20 cellular contexts compared by ENCODE assay signal in the genomic region with DNA sequence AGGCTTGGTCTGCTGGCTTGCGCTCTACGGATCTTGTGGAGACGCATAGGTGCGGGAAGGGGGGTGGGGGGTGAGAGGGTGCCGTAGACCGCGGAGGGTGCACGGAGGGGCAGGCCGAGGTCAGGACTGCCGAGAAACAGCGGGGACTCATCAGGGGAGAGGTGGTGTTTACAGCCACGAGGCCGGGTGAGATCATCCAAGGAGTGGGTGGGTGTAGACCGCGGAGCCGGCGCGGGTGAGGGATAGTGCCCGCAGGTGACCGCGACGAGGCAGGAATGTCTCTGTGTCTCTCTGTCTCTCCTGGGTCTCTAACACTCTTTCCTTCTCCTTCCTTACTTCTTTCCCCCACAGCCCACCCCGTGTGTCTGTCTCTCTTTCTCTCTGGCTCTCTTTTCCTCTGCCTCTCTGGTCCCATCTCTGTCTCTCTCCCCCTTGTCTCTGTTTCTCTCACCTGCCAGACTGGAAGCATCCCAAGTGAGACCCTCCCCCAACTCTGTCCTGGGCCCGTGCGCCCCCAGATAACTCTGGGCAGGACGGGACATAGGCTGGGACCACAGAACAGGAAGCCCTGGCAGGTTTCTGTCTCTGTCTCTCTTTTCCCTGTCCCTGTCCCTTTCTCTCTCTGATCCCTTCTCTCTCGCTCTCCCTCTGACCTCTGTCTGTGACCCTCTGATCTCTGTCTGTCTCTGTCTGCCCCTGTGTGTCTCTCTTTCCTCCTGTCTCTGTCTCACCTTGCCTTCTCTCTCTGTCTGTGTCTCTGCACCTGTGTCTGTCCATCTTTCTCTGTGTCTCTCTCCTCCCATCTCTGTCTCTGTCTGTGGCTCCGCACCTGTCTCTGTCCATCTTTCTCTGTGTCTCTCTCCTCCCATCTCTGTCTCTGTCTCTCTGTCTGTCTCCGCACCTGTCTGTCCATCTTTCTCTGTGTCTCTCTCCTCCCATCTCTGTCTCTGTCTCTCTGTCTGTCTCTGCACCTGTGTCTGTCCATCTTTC. TPM values are rescaled to one million over a fixed set of nuclear protein-coding genes. Genes with fewer than 3 reads are reported as not detected.
DNase-seq lines count a peak whose midpoint lies in the region; ATAC-seq, FAIRE-seq and TF ChIP-seq lines count a peak whose summit lies in the region.
"Had no signal": no experiment of that assay in that cellular context is flagged by ENCODE, and none has a peak within 500 bp of the region (broad histone marks: within the 10 kb centered on the region; RNA-seq: fewer than 3 reads in every experiment).

No MANE protein-coding gene starts in this region.

- no peak overlapping the region for H3K4me3 ChIP-seq in GM12878
- H3K4me3 ChIP-seq: cardiac muscle cell had no signal

- no peaks in the 10 kb centered on the region for H3K4me1 ChIP-seq in H9 (ENCODE audit: insufficient read depth, low read length)
- no peaks in the 10 kb centered on the region for H3K4me1 ChIP-seq in GM12878 (ENCODE audit: control insufficient read depth, insufficient read depth, low read length)

- no peak overlapping the region for H4K8ac ChIP-seq in H9 (replicated peaks; ENCODE audit: insufficient read length, low read depth, low read length)

- no peak overlapping the region for H3K14ac ChIP-seq in H9 (ENCODE audit: insufficient read depth, low read length)

- H3K9me3 ChIP-seq in H9 (ENCODE audit: control insufficient read depth, low read depth, low read length) (no peaks in the 10 kb centered on the region), GM12878 (replicated peaks; ENCODE audit: control insufficient read depth, insufficient read depth, low read length) (no peaks in the 10 kb centered on the region; the same call in 2 of the 3 replicates)

- H3K79me2 ChIP-seq in H9 (ENCODE audit: insufficient read depth, low read length) (no peaks in the 10 kb centered on the region), GM12878 (ENCODE audit: control insufficient read depth, insufficient read depth, low read length) (no peaks in the 10 kb centered on the region)

- H2BK15ac ChIP-seq in H9 (ENCODE audit: low read depth, low read length): no peak overlapping the region

- no peaks in the 10 kb centered on the region for H3K79me1 ChIP-seq in H9 (ENCODE audit: insufficient read depth, low read depth, low read length, poor library complexity, severe bottlenecking)

- TF ChIP-seq POLR2A in GM12878 (IDR thresholded peaks at IDR 0.05; ENCODE audit: low read depth, low read length): no peak

- in situ Hi-C loops in GM12878 (cut with MboI): no loop called here

- H3K27ac Mint-ChIP-seq in H9: no peak overlapping the region
- H3K27ac Mint-ChIP-seq: CD4-positive, alpha-beta T cell; effector memory CD8-positive, alpha-beta T cell; stimulated activated naive CD8-positive, alpha-beta T cell treated with anti-CD3 and anti-CD28 coated beads, Interleukin-15, Interleukin-2, amounts not matched to agents 100 ng/mL and 50 ng/mL, for 24 hours; WTC11 had no signal

- no peaks in the 10 kb centered on the region; a peak in 1 of 5 replicates for H3K9me3 Mint-ChIP-seq in H9
- H3K9me3 Mint-ChIP-seq: CD4-positive, alpha-beta T cell; effector memory CD8-positive, alpha-beta T cell; stimulated activated naive CD8-positive, alpha-beta T cell treated with anti-CD3 and anti-CD28 coated beads, Interleukin-15, Interleukin-2, amounts not matched to agents 100 ng/mL and 50 ng/mL, for 24 hours; WTC11 had no signal

- no peak overlapping the region for H3K9ac ChIP-seq in H9 (ENCODE audit: extremely low read depth, insufficient read length, low read length)
- H3K9ac ChIP-seq in GM12878 (ENCODE audit: control insufficient read depth, insufficient read depth, low read length): no peak overlapping the region

- H3K18ac ChIP-seq in H9 (ENCODE audit: insufficient read length, low read depth, low read length): no peak overlapping the region

- intact Hi-C loops in GM12878 (cut with micrococcal nuclease; ENCODE audit: unreplicated experiment) (no loop called here), sciatic nerve (cut with DNase I) (no loop called here)

- H3K4ac ChIP-seq in H9 (ENCODE audit: low read depth, low read length): no peak overlapping the region

- no peak overlapping the region for H4K91ac ChIP-seq in H9 (ENCODE audit: insufficient read length, low read depth, low read length)

- H3K4me3 Mint-ChIP-seq in H9: no peak overlapping the region
- H3K4me3 Mint-ChIP-seq: CD4-positive, alpha-beta T cell; effector memory CD8-positive, alpha-beta T cell; stimulated activated naive CD8-positive, alpha-beta T cell treated with anti-CD3 and anti-CD28 coated beads, Interleukin-15, Interleukin-2, amounts not matched to agents 100 ng/mL and 50 ng/mL, for 24 hours; WTC11 had no signal

- no peak overlapping the region for H2AK5ac ChIP-seq in H9 (ENCODE audit: insufficient read length, low read length)

- no peak overlapping the region for H3K27ac ChIP-seq in H9 (ENCODE audit: insufficient read length, low read depth, low read length)
- no peak overlapping the region for H3K27ac ChIP-seq in GM12878 (ENCODE audit: control insufficient read depth, insufficient read depth)
- H3K27ac ChIP-seq: cardiac muscle cell had no signal

- no peak for TF ChIP-seq RAD21 in GM12878 (IDR thresholded peaks at IDR 0.05; ENCODE audit: insufficient read depth, low read depth, low read length)

- peak overlapping the region; percentile 74 for H3K4me2 ChIP-seq in H9 (ENCODE audit: insufficient read depth, insufficient read length, low read length)
- no peak overlapping the region for H3K4me2 ChIP-seq in GM12878 (ENCODE audit: control insufficient read depth, insufficient read depth)

- peaks cover 15 to 17% of the 10 kb centered on the region in 2 experiments for H3K4me1 Mint-ChIP-seq in H9

- no peaks in the 10 kb centered on the region for H3K36me3 ChIP-seq in GM12878 (ENCODE audit: control insufficient read depth in 2 of 2, insufficient read depth in 2 of 2, low read length in 1 of 2)
- H3K36me3 ChIP-seq: cardiac muscle cell had no signal

- H2BK5ac ChIP-seq in H9 (ENCODE audit: insufficient read length, low read length): no peak overlapping the region

- SMC1A ChIA-PET in GM12878 (lab: Charles Lee; ENCODE audit: uncharacterized antibody, unreplicated experiment): interaction anchor here (0.9 to 1.6 kb wide), 3 partner anchors 8 to 112 kb away, joined by 3 to 4 read pairs (median 3); no protein-coding TSS in a partner anchor

- ATAC-seq in GM12878 (peak; percentile 60), sciatic nerve (peak; percentile 44), GM21423 (IDR thresholded peaks at IDR 0.05; ENCODE audit: unreplicated experiment) (no peak)
- ATAC-seq: effector memory CD8-positive, alpha-beta T cell; WTC11 had no signal

- FAIRE-seq in GM12878 (lab: Jason Lieb, UNC): no peak
- FAIRE-seq: keratinocyte had no signal

- no peak overlapping the region for H2BK120ac ChIP-seq in H9 (ENCODE audit: low read depth, low read length, poor library complexity, severe bottlenecking)

- POLR2A ChIA-PET in GM10248 (lab: Yijun Ruan, JAX) (no interaction called here), GM12878 (lab: Charles Lee) (no interaction called here)

- peak; percentile 51 for DNase-seq in GM10248 (ENCODE audit: extremely low spot score)
- no peak for DNase-seq in H9
- DNase-seq in GM12878 (ENCODE audit: low read depth, low spot score): no peak
- DNase-seq in sciatic nerve (ENCODE audit: low spot score): no peak
- DNase-seq in OCI-M2 (lab: John Stamatoyannopoulos, UW; ENCODE audit: unreplicated experiment): no peak
- DNase-seq in NCI-H1417 treated with DMSO at 0.1 percent for 48 hours (lab: John Stamatoyannopoulos, UW): no peak
- DNase-seq: activated gamma-delta T cell treated with Interleukin-2 at 50 U/mL for 16 hours; CD4-positive, alpha-beta T cell; effector memory CD8-positive, alpha-beta T cell; foreskin fibroblast; Karpas-422; NCI-H510A; OCI-M1 had no signal

- H3K27me3 ChIP-seq in H9 (ENCODE audit: insufficient read depth, low read length) (peaks cover 30% of the 10 kb centered on the region; the same call in 1 of the 2 replicates), GM12878 (replicated peaks in 1 of 2; ENCODE audit: control insufficient read depth in 2 of 2, insufficient read depth in 2 of 2, low read length in 1 of 2) (peaks cover 4 to 9% of the 10 kb centered on the region in 2 experiments; a peak in 3 of 4 replicates)

- RAD21 ChIA-PET in GM12878 (lab: Charles Lee; ENCODE audit: unreplicated experiment): interaction anchor here (2.5 kb wide), 1 partner anchor 9 kb away, joined by 11 read pairs; no protein-coding TSS in a partner anchor

- no peaks in the 10 kb centered on the region for H3K36me3 Mint-ChIP-seq in H9 (ENCODE audit: insufficient read depth in 1 of 3, low read depth in 3 of 3)
- H3K36me3 Mint-ChIP-seq: WTC11 had no signal

- no peaks in the 10 kb centered on the region for H4K20me1 ChIP-seq in H9 (ENCODE audit: control insufficient read depth, insufficient read depth, insufficient read length)
- H4K20me1 ChIP-seq in GM12878 (ENCODE audit: control insufficient read depth, insufficient read depth): no peaks in the 10 kb centered on the region

- TF ChIP-seq EP300 in GM12878 (IDR thresholded peaks at IDR 0.05; ENCODE audit: borderline replicate concordance in 1 of 2, control insufficient read depth in 1 of 2, low read depth in 2 of 2, low read length in 2 of 2): no peak

- peaks cover 46% of the 10 kb centered on the region for H3K27me3 Mint-ChIP-seq in H9 (ENCODE audit: low read depth)

- no peak overlapping the region for H3K56ac ChIP-seq in H9 (ENCODE audit: insufficient read length, low read depth, low read length)

- H3T11ph ChIP-seq in H9 (ENCODE audit: low read length): no peak overlapping the region

- H3K23ac ChIP-seq in H9 (ENCODE audit: insufficient read length, low read depth, low read length): no peak overlapping the region

- no peak overlapping the region for H2BK12ac ChIP-seq in H9 (ENCODE audit: insufficient read length, low read depth, low read length)

- TF ChIP-seq CTCF in GM10248 (IDR thresholded peaks at IDR 0.05; ENCODE audit: control extremely low read depth, extremely low read depth, low read depth, missing control alignments) (no peak), H9 (conservative IDR thresholded peaks at IDR 0.05) (no peak), GM12878 (IDR thresholded peaks at IDR 0.05 in 2 of 3, conservative IDR thresholded peaks at IDR 0.05 in 1 of 3; ENCODE audit: control insufficient read depth in 2 of 3, extremely low read depth in 1 of 3, insufficient read depth in 1 of 3, low read depth in 3 of 3, low read length in 3 of 3) (no peak)

- BruUV-seq in GM12878 (replicated peaks; lab: Mats Ljungman, UMichigan): no TSS peak

- CTCF ChIA-PET in GM10248 (lab: Yijun Ruan, JAX): interaction anchor here (1.1 to 2.2 kb wide), 2 partner anchors 8 to 16 kb away, joined by 4 to 11 read pairs; no protein-coding TSS in a partner anchor
- CTCF ChIA-PET in GM12878 (lab: Yijun Ruan, JAX): interaction anchor here (1.8 kb wide), 1 partner anchor 9 kb away, joined by 11 read pairs; no protein-coding TSS in a partner anchor

- H2BK20ac ChIP-seq in H9 (ENCODE audit: low read depth, low read length, poor library complexity, severe bottlenecking): no peak overlapping the region

- H2AFZ ChIP-seq in H9 (ENCODE audit: low read length) (no peak overlapping the region), GM12878 (ENCODE audit: control insufficient read depth, low read depth, low read length) (no peak overlapping the region)

- no peak overlapping the region for H4K5ac ChIP-seq in H9 (ENCODE audit: insufficient read length, low read depth, low read length)

- H3K23me2 ChIP-seq in H9 (ENCODE audit: insufficient read length, low read depth, low read length, poor library complexity, severe bottlenecking): peaks cover 7% of the 10 kb centered on the region

- WGBS in H9 (ENCODE audit: extremely low coverage, insufficient read length, low lambda C conversion rate): no CpG with 5 or more reads among the region's 29 CpGs
- WGBS in GM12878 (ENCODE audit: insufficient coverage, insufficient replicate concordance, low lambda C conversion rate, missing lambda C conversion rate): 5% methylated on average over 20 of the region's 29 CpGs

RNA-seq across cellular contexts. Expression of gene KLK4, which starts 1.8 kb away (rescaled TPM):
- total RNA-seq in H9 (2021): 0.48 TPM in 1 of 2 replicates, not detected in the other
- total RNA-seq in GM12878 (2013; cell fraction: nucleolus; rRNA removed): 0.81 TPM in 1 of 2 replicates, not detected in the other
- total RNA-seq in GM12878 (2014; rRNA removed): not detected in 2 replicates
- total RNA-seq in GM12878 (2014; rRNA removed; fragmentation: Illumina TruSeq; extraction: Trizol): 0.14 TPM in 1 of 2 replicates, not detected in the other
- total RNA-seq in GM12878 (2021): not detected in 2 replicates
- not detected for polyA plus RNA-seq in GM12878 (2011; ENCODE audit: low read depth)
- 0.13 and 0.31 TPM in 2 replicates for polyA plus RNA-seq in GM12878 (2011; rRNA removed)
- polyA plus RNA-seq in GM12878 (2011; cell fraction: cytosol; rRNA removed): 0.40 and 0.84 TPM in 2 replicates
- polyA plus RNA-seq in GM12878 (2011; cell fraction: nucleus; rRNA removed): 0.73 and 1.4 TPM in 2 replicates
- 0.28 and 1.5 TPM in 2 replicates for polyA plus RNA-seq in GM12878 (2012)
- polyA plus RNA-seq in GM12878 (2014; fragmentation: Illumina TruSeq; extraction: Trizol): 0.06 TPM in 1 of 2 replicates, not detected in the other
- not detected for polyA plus RNA-seq in GM12878 (2014; fragmentation: Nextera tagmentation; extraction: Ambion mirVana)
- not detected in 2 replicates for polyA plus RNA-seq in GM12878 (2014; rRNA removed)
- polyA plus RNA-seq in GM12878 (2016; fragmentation: Nextera tagmentation; extraction: Ambion mirVana): not detected
- polyA minus RNA-seq in GM12878 (2011; rRNA and poly(A)+ RNA removed): not detected in 2 replicates
- polyA minus RNA-seq in GM12878 (2011; cell fraction: cytosol; rRNA and poly(A)+ RNA removed): not detected in 2 replicates
- polyA minus RNA-seq in GM12878 (2011; cell fraction: nucleus; rRNA and poly(A)+ RNA removed): 0.67 TPM in 1 of 2 replicates, not detected in the other
- total RNA-seq in sciatic nerve: 1.1 TPM
- total RNA-seq: cardiac muscle cell; CD4-positive, alpha-beta T cell; posterior vena cava had no signal
- polyA plus RNA-seq: cardiac muscle cell, keratinocyte had no signal

RNA-seq across cellular contexts. Expression of gene KLK2, which starts 39.8 kb away (rescaled TPM):
- not detected in 2 replicates for total RNA-seq in H9 (2021)
- 2.7 and 3.1 TPM in 2 replicates for total RNA-seq in GM12878 (2013; cell fraction: nucleolus; rRNA removed)
- total RNA-seq in GM12878 (2014; rRNA removed): 0.96 and 2.4 TPM in 2 replicates
- 0.83 and 1.3 TPM in 2 replicates for total RNA-seq in GM12878 (2014; rRNA removed; fragmentation: Illumina TruSeq; extraction: Trizol)
- 1.6 and 1.8 TPM in 2 replicates for total RNA-seq in GM12878 (2021)
- 2.2 TPM for polyA plus RNA-seq in GM12878 (2011; ENCODE audit: low read depth)
- polyA plus RNA-seq in GM12878 (2011; rRNA removed): 0.37 and 0.79 TPM in 2 replicates
- polyA plus RNA-seq in GM12878 (2011; cell fraction: cytosol; rRNA removed): 0.64 and 0.87 TPM in 2 replicates
- polyA plus RNA-seq in GM12878 (2011; cell fraction: nucleus; rRNA removed): 3.2 and 5.3 TPM in 2 replicates
- 3.8 and 5.3 TPM in 2 replicates for polyA plus RNA-seq in GM12878 (2012)
- polyA plus RNA-seq in GM12878 (2014; fragmentation: Illumina TruSeq; extraction: Trizol): 2.4 and 3.1 TPM in 2 replicates
- polyA plus RNA-seq in GM12878 (2014; fragmentation: Nextera tagmentation; extraction: Ambion mirVana): under 1 TPM; 0.19 to 0.55 TPM
- 3.1 and 4.0 TPM in 2 replicates for polyA plus RNA-seq in GM12878 (2014; rRNA removed)
- 1 to 10 TPM; 1.1 to 3.0 TPM for polyA plus RNA-seq in GM12878 (2016; fragmentation: Nextera tagmentation; extraction: Ambion mirVana)
- 0.51 and 1.5 TPM in 2 replicates for polyA minus RNA-seq in GM12878 (2011; rRNA and poly(A)+ RNA removed)
- not detected in 2 replicates for polyA minus RNA-seq in GM12878 (2011; cell fraction: cytosol; rRNA and poly(A)+ RNA removed)
- 1.5 and 1.8 TPM in 2 replicates for polyA minus RNA-seq in GM12878 (2011; cell fraction: nucleus; rRNA and poly(A)+ RNA removed)
- not detected for total RNA-seq in sciatic nerve
- total RNA-seq: cardiac muscle cell; CD4-positive, alpha-beta T cell; posterior vena cava; WTC11 had no signal
- polyA plus RNA-seq: cardiac muscle cell had no signal

RNA-seq across cellular contexts. Expression of gene KLK5, which starts 39.8 kb away (rescaled TPM):
- total RNA-seq in H9 (2021) (not detected in 2 replicates), GM12878 (2014; rRNA removed) (not detected in 2 replicates), GM12878 (2014; rRNA removed; fragmentation: Illumina TruSeq; extraction: Trizol) (not detected in 2 replicates), GM12878 (2021) (not detected in 2 replicates), sciatic nerve (not detected)
- not detected in 2 replicates for total RNA-seq in GM12878 (2013; cell fraction: nucleolus; rRNA removed)
- polyA plus RNA-seq in GM12878 (2011; ENCODE audit: low read depth): not detected
- polyA plus RNA-seq in GM12878 (2011; rRNA removed) (0.16 TPM in 1 of 2 replicates, not detected in the other), GM12878 (2014; fragmentation: Illumina TruSeq; extraction: Trizol) (not detected in 2 replicates), GM12878 (2014; fragmentation: Nextera tagmentation; extraction: Ambion mirVana) (not detected), GM12878 (2014; rRNA removed) (not detected in 2 replicates), GM12878 (2016; fragmentation: Nextera tagmentation; extraction: Ambion mirVana) (not detected)
- not detected in 2 replicates for polyA plus RNA-seq in GM12878 (2011; cell fraction: cytosol; rRNA removed)
- polyA plus RNA-seq in GM12878 (2011; cell fraction: nucleus; rRNA removed): not detected in 2 replicates
- not detected in 2 replicates for polyA plus RNA-seq in GM12878 (2012)
- not detected in 2 replicates for polyA minus RNA-seq in GM12878 (2011; rRNA and poly(A)+ RNA removed)
- polyA minus RNA-seq in GM12878 (2011; cell fraction: cytosol; rRNA and poly(A)+ RNA removed): not detected in 2 replicates
- polyA minus RNA-seq in GM12878 (2011; cell fraction: nucleus; rRNA and poly(A)+ RNA removed): not detected in 2 replicates
- total RNA-seq: cardiac muscle cell; CD4-positive, alpha-beta T cell; mononuclear cell; posterior vena cava had no signal
- polyA plus RNA-seq: cardiac muscle cell had no signal

RNA-seq across cellular contexts. Expression of gene KLK6, which starts 56.4 kb away (rescaled TPM):
- total RNA-seq in H9 (2021) (2.6 and 3.4 TPM in 2 replicates), GM12878 (2014; rRNA removed) (not detected in 2 replicates), GM12878 (2014; rRNA removed; fragmentation: Illumina TruSeq; extraction: Trizol) (not detected in 2 replicates), GM12878 (2021) (not detected in 2 replicates), sciatic nerve (8.8 TPM)
- total RNA-seq in GM12878 (2013; cell fraction: nucleolus; rRNA removed): not detected in 2 replicates
- not detected for polyA plus RNA-seq in GM12878 (2011; ENCODE audit: low read depth)
- polyA plus RNA-seq in GM12878 (2011; rRNA removed) (not detected in 2 replicates), GM12878 (2014; fragmentation: Illumina TruSeq; extraction: Trizol) (not detected in 2 replicates), GM12878 (2014; fragmentation: Nextera tagmentation; extraction: Ambion mirVana) (not detected), GM12878 (2014; rRNA removed) (not detected in 2 replicates), GM12878 (2016; fragmentation: Nextera tagmentation; extraction: Ambion mirVana) (not detected)
- not detected in 2 replicates for polyA plus RNA-seq in GM12878 (2011; cell fraction: cytosol; rRNA removed)
- polyA plus RNA-seq in GM12878 (2011; cell fraction: nucleus; rRNA removed): not detected in 2 replicates
- polyA plus RNA-seq in GM12878 (2012): not detected in 2 replicates
- polyA minus RNA-seq in GM12878 (2011; rRNA and poly(A)+ RNA removed): not detected in 2 replicates
- not detected in 2 replicates for polyA minus RNA-seq in GM12878 (2011; cell fraction: cytosol; rRNA and poly(A)+ RNA removed)
- polyA minus RNA-seq in GM12878 (2011; cell fraction: nucleus; rRNA and poly(A)+ RNA removed): not detected in 2 replicates
- total RNA-seq: CD4-positive, alpha-beta T cell; mononuclear cell; posterior vena cava had no signal

RNA-seq across cellular contexts. Expression of gene KLK3, which starts 58.3 kb away (rescaled TPM):
- total RNA-seq in H9 (2021) (not detected in 2 replicates), GM12878 (2014; rRNA removed) (not detected in 2 replicates), GM12878 (2014; rRNA removed; fragmentation: Illumina TruSeq; extraction: Trizol) (not detected in 2 replicates), GM12878 (2021) (not detected in 2 replicates), sciatic nerve (not detected)
- total RNA-seq in GM12878 (2013; cell fraction: nucleolus; rRNA removed): not detected in 2 replicates
- polyA plus RNA-seq in GM12878 (2011; ENCODE audit: low read depth): not detected
- polyA plus RNA-seq in GM12878 (2011; rRNA removed) (0.09 and 0.31 TPM in 2 replicates), GM12878 (2014; fragmentation: Illumina TruSeq; extraction: Trizol) (not detected in 2 replicates), GM12878 (2014; fragmentation: Nextera tagmentation; extraction: Ambion mirVana) (not detected), GM12878 (2014; rRNA removed) (not detected in 2 replicates), GM12878 (2016; fragmentation: Nextera tagmentation; extraction: Ambion mirVana) (not detected)
- polyA plus RNA-seq in GM12878 (2011; cell fraction: cytosol; rRNA removed): 0.07 and 0.20 TPM in 2 replicates
- 0.31 and 0.83 TPM in 2 replicates for polyA plus RNA-seq in GM12878 (2011; cell fraction: nucleus; rRNA removed)
- not detected in 2 replicates for polyA plus RNA-seq in GM12878 (2012)
- 0.15 TPM in 1 of 2 replicates, not detected in the other for polyA minus RNA-seq in GM12878 (2011; rRNA and poly(A)+ RNA removed)
- polyA minus RNA-seq in GM12878 (2011; cell fraction: cytosol; rRNA and poly(A)+ RNA removed): not detected in 2 replicates
- 0.36 TPM in 1 of 2 replicates, not detected in the other for polyA minus RNA-seq in GM12878 (2011; cell fraction: nucleus; rRNA and poly(A)+ RNA removed)
- total RNA-seq: cardiac muscle cell; CD4-positive, alpha-beta T cell; posterior vena cava had no signal
- polyA plus RNA-seq: cardiac muscle cell, keratinocyte had no signal
